1 cellular context compared by ENCODE assay signal in genomic region chr2:9948721-9949120, GRCh38.
TF ChIP-seq lines count a peak whose summit lies in the region.

No MANE protein-coding gene starts in this region.

TF ChIP-seq in GM23338, 12 proteins besides CTCF, POLR2A, EP300 and RAD21 (continued from another document):
- TF ChIP-seq, protein P1, sequence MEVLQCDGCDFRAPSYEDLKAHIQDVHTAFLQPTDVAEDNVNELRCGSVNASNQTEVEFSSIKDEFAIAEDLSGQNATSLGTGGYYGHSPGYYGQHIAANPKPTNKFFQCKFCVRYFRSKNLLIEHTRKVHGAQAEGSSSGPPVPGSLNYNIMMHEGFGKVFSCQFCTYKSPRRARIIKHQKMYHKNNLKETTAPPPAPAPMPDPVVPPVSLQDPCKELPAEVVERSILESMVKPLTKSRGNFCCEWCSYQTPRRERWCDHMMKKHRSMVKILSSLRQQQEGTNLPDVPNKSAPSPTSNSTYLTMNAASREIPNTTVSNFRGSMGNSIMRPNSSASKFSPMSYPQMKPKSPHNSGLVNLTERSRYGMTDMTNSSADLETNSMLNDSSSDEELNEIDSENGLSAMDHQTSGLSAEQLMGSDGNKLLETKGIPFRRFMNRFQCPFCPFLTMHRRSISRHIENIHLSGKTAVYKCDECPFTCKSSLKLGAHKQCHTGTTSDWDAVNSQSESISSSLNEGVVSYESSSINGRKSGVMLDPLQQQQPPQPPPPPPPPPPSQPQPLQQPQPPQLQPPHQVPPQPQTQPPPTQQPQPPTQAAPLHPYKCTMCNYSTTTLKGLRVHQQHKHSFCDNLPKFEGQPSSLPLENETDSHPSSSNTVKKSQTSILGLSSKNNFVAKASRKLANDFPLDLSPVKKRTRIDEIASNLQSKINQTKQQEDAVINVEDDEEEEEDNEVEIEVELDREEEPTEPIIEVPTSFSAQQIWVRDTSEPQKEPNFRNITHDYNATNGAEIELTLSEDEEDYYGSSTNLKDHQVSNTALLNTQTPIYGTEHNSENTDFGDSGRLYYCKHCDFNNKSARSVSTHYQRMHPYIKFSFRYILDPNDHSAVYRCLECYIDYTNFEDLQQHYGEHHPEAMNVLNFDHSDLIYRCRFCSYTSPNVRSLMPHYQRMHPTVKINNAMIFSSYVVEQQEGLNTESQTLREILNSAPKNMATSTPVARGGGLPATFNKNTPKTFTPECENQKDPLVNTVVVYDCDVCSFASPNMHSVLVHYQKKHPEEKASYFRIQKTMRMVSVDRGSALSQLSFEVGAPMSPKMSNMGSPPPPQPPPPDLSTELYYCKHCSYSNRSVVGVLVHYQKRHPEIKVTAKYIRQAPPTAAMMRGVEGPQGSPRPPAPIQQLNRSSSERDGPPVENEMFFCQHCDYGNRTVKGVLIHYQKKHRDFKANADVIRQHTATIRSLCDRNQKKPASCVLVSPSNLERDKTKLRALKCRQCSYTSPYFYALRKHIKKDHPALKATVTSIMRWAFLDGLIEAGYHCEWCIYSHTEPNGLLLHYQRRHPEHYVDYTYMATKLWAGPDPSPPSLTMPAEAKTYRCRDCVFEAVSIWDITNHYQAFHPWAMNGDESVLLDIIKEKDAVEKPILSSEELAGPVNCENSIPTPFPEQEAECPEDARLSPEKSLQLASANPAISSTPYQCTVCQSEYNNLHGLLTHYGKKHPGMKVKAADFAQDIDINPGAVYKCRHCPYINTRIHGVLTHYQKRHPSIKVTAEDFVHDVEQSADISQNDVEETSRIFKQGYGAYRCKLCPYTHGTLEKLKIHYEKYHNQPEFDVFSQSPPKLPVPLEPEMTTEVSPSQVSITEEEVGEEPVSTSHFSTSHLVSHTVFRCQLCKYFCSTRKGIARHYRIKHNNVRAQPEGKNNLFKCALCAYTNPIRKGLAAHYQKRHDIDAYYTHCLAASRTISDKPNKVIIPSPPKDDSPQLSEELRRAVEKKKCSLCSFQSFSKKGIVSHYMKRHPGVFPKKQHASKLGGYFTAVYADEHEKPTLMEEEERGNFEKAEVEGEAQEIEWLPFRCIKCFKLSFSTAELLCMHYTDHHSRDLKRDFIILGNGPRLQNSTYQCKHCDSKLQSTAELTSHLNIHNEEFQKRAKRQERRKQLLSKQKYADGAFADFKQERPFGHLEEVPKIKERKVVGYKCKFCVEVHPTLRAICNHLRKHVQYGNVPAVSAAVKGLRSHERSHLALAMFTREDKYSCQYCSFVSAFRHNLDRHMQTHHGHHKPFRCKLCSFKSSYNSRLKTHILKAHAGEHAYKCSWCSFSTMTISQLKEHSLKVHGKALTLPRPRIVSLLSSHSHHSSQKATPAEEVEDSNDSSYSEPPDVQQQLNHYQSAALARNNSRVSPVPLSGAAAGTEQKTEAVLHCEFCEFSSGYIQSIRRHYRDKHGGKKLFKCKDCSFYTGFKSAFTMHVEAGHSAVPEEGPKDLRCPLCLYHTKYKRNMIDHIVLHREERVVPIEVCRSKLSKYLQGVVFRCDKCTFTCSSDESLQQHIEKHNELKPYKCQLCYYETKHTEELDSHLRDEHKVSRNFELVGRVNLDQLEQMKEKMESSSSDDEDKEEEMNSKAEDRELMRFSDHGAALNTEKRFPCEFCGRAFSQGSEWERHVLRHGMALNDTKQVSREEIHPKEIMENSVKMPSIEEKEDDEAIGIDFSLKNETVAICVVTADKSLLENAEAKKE (CRISPR knock-in tag; IDR thresholded peaks at IDR 0.05), result no peak
- TF ChIP-seq ZNF114 (CRISPR knock-in tag; IDR thresholded peaks at IDR 0.05), result no peak
- no peak for TF ChIP-seq NANOG (IDR thresholded peaks at IDR 0.05; ENCODE audit: borderline replicate concordance)
- no peak for TF ChIP-seq CREB1 (CRISPR knock-in tag; IDR thresholded peaks at IDR 0.05; ENCODE audit: low read depth)
